In genomic region chr1:230627767-230628166, GRCh38 we compare ENCODE assay signal across 25 cellular contexts. TPM values are rescaled to one million over a fixed set of nuclear protein-coding genes. Genes with fewer than 3 reads are reported as not detected.
A peak's percentile ranks its signal among the peaks of the same experiment; 100 is the strongest.
DNase-seq lines count a peak whose midpoint lies in the region; ATAC-seq, FAIRE-seq and TF ChIP-seq lines count a peak whose summit lies in the region.
"Had no signal": no experiment of that assay in that cellular context is flagged by ENCODE, and none has a peak within 500 bp of the region (broad histone marks: within the 10 kb centered on the region; RNA-seq: fewer than 3 reads in every experiment).

No MANE protein-coding gene starts in this region.

- H2BK12ac ChIP-seq in neuronal stem cell (ENCODE audit: low read length), result no peak overlapping the region

- H3K27ac ChIP-seq in breast epithelium (no peak overlapping the region), neuronal stem cell (replicated peaks; ENCODE audit: low read length) (no peak overlapping the region)
- H3K27ac ChIP-seq: SJCRH30 had no signal

- H3K36me3 ChIP-seq in breast epithelium (no peaks in the 10 kb centered on the region), bronchial epithelial cell (ENCODE audit: control insufficient read depth, insufficient read depth, low read length) (no peaks in the 10 kb centered on the region), neuronal stem cell (replicated peaks in 1 of 2; ENCODE audit: control insufficient read depth in 2 of 2, insufficient read depth in 2 of 2, low read length in 2 of 2) (no peaks in the 10 kb centered on the region)
- H3K36me3 ChIP-seq: MG63, SJCRH30 had no signal

- no peak overlapping the region for H4K8ac ChIP-seq in neuronal stem cell (ENCODE audit: low read depth, low read length)

- H3K4me1 Mint-ChIP-seq in MCF 10A (ENCODE audit: insufficient read depth, unreplicated experiment), result peaks cover 4% of the 10 kb centered on the region
- H3K4me1 Mint-ChIP-seq: T-cell had no signal

- TF ChIP-seq CTCF in MCF 10A (IDR thresholded peaks at IDR 0.05; ENCODE audit: unreplicated experiment) (no peak), breast epithelium (IDR thresholded peaks at IDR 0.05) (no peak), bronchial epithelial cell (IDR thresholded peaks at IDR 0.05; ENCODE audit: insufficient read depth, low read length, severe bottlenecking) (no peak)

- no peak overlapping the region for H3K4ac ChIP-seq in neuronal stem cell (ENCODE audit: low read length)

- intact Hi-C loops in MCF 10A (cut with micrococcal nuclease) (no loop called here), breast epithelium (cut with DNase I; ENCODE audit: low total_unique reads) (no loop called here), head of caudate nucleus (cut with DNase I) (no loop called here)

- DNase-seq in DMS53 (lab: John Stamatoyannopoulos, UW), result peak; percentile 24
- no peak for DNase-seq in DMS53 treated with DMSO at 0.1 percent for 48 hours (lab: John Stamatoyannopoulos, UW; ENCODE audit: unreplicated experiment)
- peak; percentile 56 for DNase-seq in MCF 10A (ENCODE audit: unreplicated experiment)
- DNase-seq in breast epithelium (ENCODE audit: low spot score in 2 of 2), result no peak
- peak; percentile 75 for DNase-seq in bronchial epithelial cell (ENCODE audit: low read depth)
- DNase-seq in neuronal stem cell (ENCODE audit: low spot score), result no peak
- DNase-seq in head of caudate nucleus, result no peak
- DNase-seq: 8988T, C1 segment of cervical spinal cord, DND-41, GOT3, Kasumi-1, MG63, NCI-H1048, NCI-H1436 treated with DMSO at 0.1 percent for 48 hours, NCI-H2029 treated with DMSO at 0.1 percent for 48 hours, NCI-H774, OCI-M1, SJCRH30, T-cell had no signal

- CTCF ChIA-PET in MCF 10A (lab: Yijun Ruan, JAX), result no interaction called here

- H3K27ac Mint-ChIP-seq in MCF 10A (ENCODE audit: low read depth, unreplicated experiment), result no peak overlapping the region
- H3K27ac Mint-ChIP-seq: CD8-positive, alpha-beta T cell; T-cell; T-helper 2 cell treated with Interferon-gamma antibody and Interleukin-4, amounts not matched to agents 5 μg/mL and 100 μg/mL, for 36 hours had no signal

- H3K27me3 ChIP-seq in breast epithelium, result no peaks in the 10 kb centered on the region
- peaks cover 3% of the 10 kb centered on the region for H3K27me3 ChIP-seq in bronchial epithelial cell (ENCODE audit: control insufficient read depth, insufficient read depth, low read length)
- peaks cover 0 to 4% (median 0%) of the 10 kb centered on the region in 3 experiments for H3K27me3 ChIP-seq in neuronal stem cell (ENCODE audit: control insufficient read depth in 3 of 3, insufficient read depth in 3 of 3, low read depth in 1 of 3, low read length in 3 of 3)
- H3K27me3 ChIP-seq: MG63, SJCRH30 had no signal

- no peak overlapping the region for H3K9ac ChIP-seq in neuronal stem cell (ENCODE audit: low read depth, low read length, poor library complexity)

- no peak overlapping the region for H3K23ac ChIP-seq in neuronal stem cell (ENCODE audit: low read depth, low read length, poor library complexity)

- no CpG with 5 or more reads among the region's 2 CpGs for WGBS in neuronal stem cell (ENCODE audit: extremely low coverage in 2 of 2, insufficient read length in 2 of 2, insufficient replicate concordance in 1 of 2), 2 donors

- H3K4me2 ChIP-seq in neuronal stem cell (ENCODE audit: insufficient read depth, low read length, poor library complexity, severe bottlenecking), result no peak overlapping the region

- BruUV-seq in MCF 10A (replicated peaks; lab: Mats Ljungman, UMichigan), result no TSS peak

- TF ChIP-seq POLR2A in breast epithelium (IDR thresholded peaks at IDR 0.05), result no peak

- H3K4me3 Mint-ChIP-seq in MCF 10A (ENCODE audit: unreplicated experiment), result no peak overlapping the region
- H3K4me3 Mint-ChIP-seq: CD8-positive, alpha-beta T cell; T-cell; T-helper 2 cell treated with Interferon-gamma antibody and Interleukin-4, amounts not matched to agents 5 μg/mL and 100 μg/mL, for 36 hours had no signal

- no peak overlapping the region for H2BK120ac ChIP-seq in neuronal stem cell (ENCODE audit: low read depth, low read length)

- no peak overlapping the region for H3K18ac ChIP-seq in neuronal stem cell (ENCODE audit: low read length)

- H3K79me1 ChIP-seq in neuronal stem cell (ENCODE audit: low read depth, low read length), result no peaks in the 10 kb centered on the region

- no peaks in the 10 kb centered on the region for H3K4me1 ChIP-seq in breast epithelium
- H3K4me1 ChIP-seq in neuronal stem cell (ENCODE audit: control insufficient read depth in 2 of 2, insufficient read depth in 1 of 2, low read depth in 1 of 2, low read length in 2 of 2), result peaks cover 4 to 6% of the 10 kb centered on the region in 2 donors

- FAIRE-seq in bronchial epithelial cell (lab: Jason Lieb, UNC), result no peak
- FAIRE-seq: GM12878 had no signal

- H3K9me3 Mint-ChIP-seq in MCF 10A (ENCODE audit: unreplicated experiment), result no peaks in the 10 kb centered on the region
- H3K9me3 Mint-ChIP-seq: CD8-positive, alpha-beta T cell; T-cell; T-helper 2 cell treated with Interferon-gamma antibody and Interleukin-4, amounts not matched to agents 5 μg/mL and 100 μg/mL, for 36 hours had no signal

- H4K91ac ChIP-seq in neuronal stem cell (ENCODE audit: low read depth, low read length, poor library complexity), result no peak overlapping the region

- H2BK15ac ChIP-seq in neuronal stem cell (ENCODE audit: low read length), result no peak overlapping the region

- no peak overlapping the region for H2AK5ac ChIP-seq in neuronal stem cell (ENCODE audit: low read depth, low read length)

- H3K36me3 Mint-ChIP-seq in MCF 10A (ENCODE audit: insufficient read depth, unreplicated experiment), result no peaks in the 10 kb centered on the region
- H3K36me3 Mint-ChIP-seq: CD8-positive, alpha-beta T cell; T-cell had no signal

- H3K4me3 ChIP-seq in breast epithelium (no peak overlapping the region), bronchial epithelial cell (ENCODE audit: low read depth, low read length) (no peak overlapping the region), neuronal stem cell (ENCODE audit: low read length in 2 of 2) (no peak overlapping the region)
- H3K4me3 ChIP-seq: GM12878, MG63, SJCRH30 had no signal

- H2BK5ac ChIP-seq in neuronal stem cell (ENCODE audit: low read length), result no peak overlapping the region

- H3K14ac ChIP-seq in neuronal stem cell (ENCODE audit: low read length), result no peak overlapping the region

- H3K27me3 Mint-ChIP-seq in MCF 10A (ENCODE audit: insufficient read depth, unreplicated experiment), result no peaks in the 10 kb centered on the region

- peak overlapping the region; percentile 68 for H2AFZ ChIP-seq in neuronal stem cell (ENCODE audit: low read length)

- ATAC-seq in GM21529 (IDR thresholded peaks at IDR 0.05; ENCODE audit: unreplicated experiment), result no peak
- ATAC-seq: CD8-positive, alpha-beta T cell; GM12878; HCT116; T-cell had no signal

- POLR2A ChIA-PET in MCF 10A (lab: Yijun Ruan, JAX), result interaction anchor here (0.6 to 1.0 kb wide), 3 partner anchors 15 to 1103 kb away, joined by 3 to 6 read pairs (median 3); no protein-coding TSS in a partner anchor

- H3K9me3 ChIP-seq in breast epithelium, result no peaks in the 10 kb centered on the region
- H3K9me3 ChIP-seq in neuronal stem cell (replicated peaks in 1 of 2; ENCODE audit: control insufficient read depth in 2 of 2, insufficient read depth in 1 of 2, low read depth in 1 of 2, low read length in 2 of 2), result no peaks in the 10 kb centered on the region
- H3K9me3 ChIP-seq: MG63 had no signal

RNA-seq across cellular contexts. Expression of gene COG2, which starts 14.5 kb away (rescaled TPM):
- total RNA-seq in MCF 10A (2022) (39.5 and 46.7 TPM in 2 replicates), breast epithelium (10 to 100 TPM; 22.9 to 44.3 (median 33.4) TPM), bronchial epithelial cell (16.8 and 17.9 TPM in 2 replicates)
- polyA plus RNA-seq in neuronal stem cell (2013, experiment 1 of 2), result 18.8 TPM
- polyA plus RNA-seq in neuronal stem cell (2013, experiment 2 of 2), result 18.5 TPM

Comparison
In these comparisons a context has a peak if more than half of its experiments do, and no peak if none do; other contexts are left out.
1. DNase-seq: peak in DMS53 (single experiment), MCF 10A (single experiment) and bronchial epithelial cell (single experiment); none in DMS53 treated with DMSO at 0.1 percent for 48 hours (single experiment), breast epithelium (0 of 2), neuronal stem cell (single experiment) and head of caudate nucleus (0 of 42).